In genomic region chr18:37944871-37945270, GRCh38 we compare ENCODE assay signal across 34 cellular contexts.
"Had no signal": no experiment of that assay in that cellular context is flagged by ENCODE, and none has a peak within 500 bp of the region (broad histone marks: within the 10 kb centered on the region; RNA-seq: fewer than 3 reads in every experiment).

No MANE protein-coding gene starts in this region.

- DNase-seq: Karpas-422, Kasumi-1, MG63, MM.1S, MV-4-11, NCI-H1048, NCI-H1092, NCI-H1092 treated with DMSO at 0.1 percent for 48 hours, NCI-H1105, NCI-H1105 treated with DMSO at 0.1 percent for 48 hours, NCI-H1417, NCI-H1417 treated with DMSO at 0.1 percent for 48 hours, NCI-H1436, NCI-H1436 treated with DMSO at 0.1 percent for 48 hours, NCI-H146, NCI-H1694, NCI-H1694 treated with DMSO at 0.1 percent for 48 hours, NCI-H187, NCI-H187 treated with DMSO at 0.1 percent for 48 hours, NCI-H1930, NCI-H2029, NCI-H2029 treated with DMSO at 0.1 percent for 48 hours, NCI-H2081, NCI-H2081 treated with DMSO at 0.1 percent for 48 hours, NCI-H2107, NCI-H2171, NCI-H2171 treated with DMSO at 0.1 percent for 48 hours, NCI-H2227 treated with DMSO at 0.1 percent for 48 hours, NCI-H226, NCI-H345, NCI-H446, NCI-H446 treated with DMSO at 0.1 percent for 48 hours, NCI-H510A, NCI-H510A treated with DMSO at 0.1 percent for 48 hours had no signal
